In the genomic region with DNA sequence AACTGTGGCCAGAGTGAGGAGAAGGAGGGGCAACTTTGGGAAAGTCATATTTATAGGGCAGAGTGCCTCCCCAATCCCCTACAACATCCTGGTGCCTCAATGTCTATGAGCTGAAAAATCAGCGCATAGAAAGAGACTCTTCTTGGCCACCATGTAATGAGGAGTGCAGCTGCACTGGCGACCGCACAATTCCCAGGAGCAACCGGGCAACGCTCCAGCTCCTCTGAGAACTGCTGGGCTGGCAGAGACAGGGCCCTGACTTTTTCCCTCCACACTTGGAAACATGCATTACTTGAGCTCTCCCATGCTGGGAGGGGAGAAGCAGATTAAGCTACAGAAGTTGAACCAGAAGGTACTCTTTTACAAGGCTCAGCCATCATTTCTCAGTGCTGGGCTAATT, we compare ENCODE assay signal across 8 cellular contexts. TPM values are rescaled to one million over a fixed set of nuclear protein-coding genes. Genes with fewer than 3 reads are reported as not detected.
DNase-seq lines count a peak whose midpoint lies in the region; ATAC-seq and TF ChIP-seq lines count a peak whose summit lies in the region.

No MANE protein-coding gene starts in this region.

- ATAC-seq in heart left ventricle (peak; percentile 87 to 95 (median 93)), HG03139 (IDR thresholded peaks at IDR 0.05; ENCODE audit: unreplicated experiment) (no peak), GM18867 (IDR thresholded peaks at IDR 0.05; ENCODE audit: unreplicated experiment) (no peak)

- intact Hi-C loops in heart left ventricle (cut with DNase I), result no loop called here

- no peaks in the 10 kb centered on the region for H3K27me3 ChIP-seq in heart left ventricle

- H3K36me3 ChIP-seq in SK-N-MC (ENCODE audit: insufficient read depth, low read length), result no peaks in the 10 kb centered on the region
- H3K36me3 ChIP-seq in heart left ventricle, result no peaks in the 10 kb centered on the region

- DNase-seq in GM04504 (ENCODE audit: low read depth) (peak; percentile 72), SK-N-MC (ENCODE audit: low read depth, low spot score) (peak; percentile 80), heart left ventricle (peak; percentile 80 to 92 (median 84)), retina (peak; percentile 21)
- DNase-seq in stimulated activated CD4-positive, alpha-beta T cell treated with anti-CD3 and anti-CD28 coated beads, Interleukin-1b, Interleukin-23, amount 100 ng/mL, for 48 hours, result no peak
- DNase-seq in central memory CD4-positive, alpha-beta T cell, result no peak

- no peak for TF ChIP-seq POLR2A in heart left ventricle (IDR thresholded peaks at IDR 0.05)

- peak overlapping the region; percentile 54 for H3K9ac ChIP-seq in SK-N-MC (ENCODE audit: insufficient read length)

- peaks cover 0 to 21% (median 9%) of the 10 kb centered on the region in 12 donors for H3K4me1 ChIP-seq in heart left ventricle

- H3K9me3 ChIP-seq in SK-N-MC (ENCODE audit: low read depth, low read length) (no peaks in the 10 kb centered on the region), heart left ventricle (no peaks in the 10 kb centered on the region)

- no peak for TF ChIP-seq CTCF in heart left ventricle (IDR thresholded peaks at IDR 0.05)

- peak overlapping the region; percentile 88 for H3K27ac ChIP-seq in SK-N-MC
- peak overlapping the region in 5 of 12 donors; percentile 17 to 74 (median 43) for H3K27ac ChIP-seq in heart left ventricle

- WGBS in heart left ventricle, 4 donors, result 1 to 11% (median 6%) methylated on average over 5 of the region's 5 CpGs

- H3K4me3 ChIP-seq in SK-N-MC (peak overlapping the region; percentile 50), heart left ventricle (no peak overlapping the region)

RNA-seq across cellular contexts. Expression of gene MARCKS, which starts 31.4 kb away (rescaled TPM):
- total RNA-seq in heart left ventricle, result 10 to 100 TPM; 11.0 to 93.3 (median 20.0) TPM
- 10 to 100 TPM in 1 of 2 donors, 1 to 10 TPM in 1; 5.1 to 10.4 TPM for polyA plus RNA-seq in heart left ventricle

Comparison
In these comparisons a context has a peak if more than half of its experiments do, and no peak if none do; other contexts are left out.
1. DNase-seq: peak in GM04504 (single experiment), SK-N-MC (single experiment), heart left ventricle (5 of 5) and retina (single experiment); none in stimulated activated CD4-positive, alpha-beta T cell treated with anti-CD3 and anti-CD28 coated beads, Interleukin-1b, Interleukin-23, amount 100 ng/mL, for 48 hours (single experiment) and central memory CD4-positive, alpha-beta T cell (single experiment).
2. ATAC-seq: peak in heart left ventricle (4 of 4); none in HG03139 (single experiment) and GM18867 (single experiment).